ENCODE assay signal across 21 cellular contexts in genomic region chr1:236654957-236655356, GRCh38. TPM values are rescaled to one million over a fixed set of nuclear protein-coding genes. Genes with fewer than 3 reads are reported as not detected.
A peak's percentile ranks its signal among the peaks of the same experiment; 100 is the strongest.
DNase-seq lines count a peak whose midpoint lies in the region; TF ChIP-seq lines count a peak whose summit lies in the region.
"Had no signal": no experiment of that assay in that cellular context is flagged by ENCODE, and none has a peak within 500 bp of the region (broad histone marks: within the 10 kb centered on the region; RNA-seq: fewer than 3 reads in every experiment).

No MANE protein-coding gene starts in this region.

- no peak overlapping the region for H3K27ac ChIP-seq in neural progenitor cell
- H3K27ac ChIP-seq: C4-2B, GM23248, HL-60 had no signal

- H3K36me3 Mint-ChIP-seq in neural progenitor cell = no peaks in the 10 kb centered on the region

- no peaks in the 10 kb centered on the region for H3K36me3 ChIP-seq in neural progenitor cell
- H3K36me3 ChIP-seq: HAP-1 had no signal

- H3K27me3 ChIP-seq in neural progenitor cell = no peaks in the 10 kb centered on the region

- no peaks in the 10 kb centered on the region for H3F3A ChIP-seq in neural progenitor cell (ENCODE audit: low read depth)

- no peaks in the 10 kb centered on the region for H3K79me2 ChIP-seq in neural progenitor cell (ENCODE audit: low read depth)

- no peaks in the 10 kb centered on the region for H3K4me1 Mint-ChIP-seq in neural progenitor cell

- H3K9ac ChIP-seq in neural progenitor cell = no peak overlapping the region
- H3K9ac ChIP-seq: GM23248, SK-N-SH had no signal

- no peaks in the 10 kb centered on the region for H3K9me3 ChIP-seq in neural progenitor cell (ENCODE audit: low read depth)
- H3K9me3 ChIP-seq: HAP-1, SK-N-SH had no signal

- H3K4me3 ChIP-seq in fibroblast of pulmonary artery (replicated peaks; ENCODE audit: low read depth, low read length) (no peak overlapping the region), neural progenitor cell (no peak overlapping the region)
- H3K4me3 ChIP-seq: GM23248, HAP-1 had no signal

- H2AFZ ChIP-seq in neural progenitor cell (replicated peaks) = no peak overlapping the region
- H2AFZ ChIP-seq: GM23248 had no signal

- no peaks in the 10 kb centered on the region for H3K27me3 Mint-ChIP-seq in neural progenitor cell (ENCODE audit: insufficient read depth, low read depth)

- no peaks in the 10 kb centered on the region for H3K9me3 Mint-ChIP-seq in neural progenitor cell

- no peak overlapping the region for H3K4me2 ChIP-seq in neural progenitor cell
- H3K4me2 ChIP-seq: SK-N-SH had no signal

- no peaks in the 10 kb centered on the region for H4K20me1 ChIP-seq in neural progenitor cell (ENCODE audit: low read depth)

- no peaks in the 10 kb centered on the region for H3K4me1 ChIP-seq in neural progenitor cell
- H3K4me1 ChIP-seq: HAP-1 had no signal

- H3K4me3 Mint-ChIP-seq in neural progenitor cell = no peak overlapping the region

- DNase-seq in Ammon's horn (ENCODE audit: low spot score) (peak; percentile 8), NCI-H1694 treated with DMSO at 0.1 percent for 48 hours (lab: John Stamatoyannopoulos, UW) (peak; percentile 44), fibroblast of pulmonary artery (ENCODE audit: low read depth) (peak; percentile 26), neural progenitor cell (ENCODE audit: low spot score) (peak; percentile 3), retina (no peak), islet precursor cell (no peak)
- DNase-seq in central memory CD4-positive, alpha-beta T cell = no peak
- DNase-seq: DND-41, GDM1, GM23248, IMR-90, NCI-H1417, NCI-H2081, NCI-H2227 treated with DMSO at 0.1 percent for 48 hours, NCI-H510A treated with DMSO at 0.1 percent for 48 hours, NCI-H774, SHP77, SK-N-SH had no signal

- TF ChIP-seq CTCF in fibroblast of pulmonary artery (IDR thresholded peaks at IDR 0.05; ENCODE audit: low read length, missing control alignments) = no peak
- TF ChIP-seq CTCF in neural progenitor cell (IDR thresholded peaks at IDR 0.05) = no peak

- H3K27ac Mint-ChIP-seq in neural progenitor cell = no peak overlapping the region

RNA-seq across cellular contexts. Expression of gene ACTN2, which starts 31.3 kb away (rescaled TPM):
- 0.52 and 0.81 TPM in 2 replicates for total RNA-seq in neural progenitor cell (ENCODE audit: low replicate concordance)
- total RNA-seq: GM23248 had no signal

RNA-seq across cellular contexts. Expression of gene HEATR1, which starts 50.6 kb away (rescaled TPM):
- 45.2 and 54.9 TPM in 2 replicates for total RNA-seq in neural progenitor cell (ENCODE audit: low replicate concordance)

Comparison
In these comparisons a context has a peak if more than half of its experiments do, and no peak if none do; other contexts are left out.
1. DNase-seq: peak in Ammon's horn (single experiment), NCI-H1694 treated with DMSO at 0.1 percent for 48 hours (single experiment), fibroblast of pulmonary artery (single experiment) and neural progenitor cell (single experiment); none in central memory CD4-positive, alpha-beta T cell (single experiment), retina (single experiment) and islet precursor cell (single experiment).